In the genomic region with DNA sequence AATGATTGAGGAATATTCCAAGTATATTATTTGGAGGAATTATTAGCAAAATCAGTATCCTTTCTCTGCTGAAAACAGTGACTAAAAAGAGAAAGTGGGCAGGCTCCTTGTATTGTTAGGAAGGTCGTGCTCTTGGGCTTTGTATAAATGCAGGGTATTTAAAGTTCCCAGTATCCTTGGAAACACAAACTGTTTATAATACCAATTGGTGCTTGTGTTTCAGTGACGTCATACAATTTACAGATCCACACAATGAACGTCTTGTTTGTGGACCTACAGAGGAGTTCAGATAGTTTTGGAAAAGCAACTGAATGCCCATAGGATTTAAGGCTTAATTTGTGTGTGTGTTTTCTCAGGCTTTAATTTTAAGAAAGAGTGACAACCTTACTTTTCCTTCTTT, we compare ENCODE assay signal across 13 cellular contexts.
DNase-seq lines count a peak whose midpoint lies in the region; ATAC-seq and TF ChIP-seq lines count a peak whose summit lies in the region.
"Had no signal": no experiment of that assay in that cellular context is flagged by ENCODE, and none has a peak within 500 bp of the region (broad histone marks: within the 10 kb centered on the region; RNA-seq: fewer than 3 reads in every experiment).

No MANE protein-coding gene starts in this region.

- H3K27me3 Mint-ChIP-seq in progenitor cell of endocrine pancreas = no peaks in the 10 kb centered on the region

- ATAC-seq in GM21528 (IDR thresholded peaks at IDR 0.05; ENCODE audit: low FRiP score, unreplicated experiment) = no peak
- no peak for ATAC-seq in HG03354 (IDR thresholded peaks at IDR 0.05; ENCODE audit: poor library complexity, severe bottlenecking, unreplicated experiment)
- ATAC-seq: mucosa of descending colon had no signal

- POLR2A ChIA-PET in HEK293 (lab: Yijun Ruan, JAX) = no interaction called here

- peaks cover 20% of the 10 kb centered on the region for H3K4me1 Mint-ChIP-seq in progenitor cell of endocrine pancreas (ENCODE audit: low read depth)

- H3K9me3 Mint-ChIP-seq in progenitor cell of endocrine pancreas (ENCODE audit: low read depth) = peaks cover 3% of the 10 kb centered on the region

- H3K27ac Mint-ChIP-seq in progenitor cell of endocrine pancreas = peak overlapping the region; percentile 81

- H3K27me3 ChIP-seq in SJSA1 (replicated peaks) = no peaks in the 10 kb centered on the region
- H3K27me3 ChIP-seq in adrenal gland = no peaks in the 10 kb centered on the region

- H3K4me3 ChIP-seq in HEK293 (ENCODE audit: low read depth, low read length) (no peak overlapping the region), SJSA1 (no peak overlapping the region), fibroblast of mammary gland (ENCODE audit: control insufficient read depth, low read depth, low read length) (no peak overlapping the region), adrenal gland (no peak overlapping the region)
- H3K4me3 ChIP-seq: mucosa of descending colon, thoracic aorta had no signal

- H3K36me3 ChIP-seq in HEK293 (ENCODE audit: control insufficient read depth in 2 of 2, insufficient read depth in 1 of 2, low read length in 2 of 2) = no peaks in the 10 kb centered on the region
- no peaks in the 10 kb centered on the region for H3K36me3 ChIP-seq in SJSA1
- no peaks in the 10 kb centered on the region for H3K36me3 ChIP-seq in adrenal gland (replicated peaks in 1 of 2)
- H3K36me3 ChIP-seq: thoracic aorta, WERI-Rb-1 had no signal

- no peak for TF ChIP-seq POLR2A in adrenal gland (IDR thresholded peaks at IDR 0.05)

- CTCF ChIA-PET in HEK293 (lab: Yijun Ruan, JAX) = no interaction called here

- H3K9me3 ChIP-seq in HEK293 (ENCODE audit: control insufficient read depth, insufficient read depth, low read depth, low read length) = no peaks in the 10 kb centered on the region
- H3K9me3 ChIP-seq in SJSA1 (replicated peaks) = no peaks in the 10 kb centered on the region
- no peaks in the 10 kb centered on the region for H3K9me3 ChIP-seq in adrenal gland (replicated peaks in 1 of 3)
- H3K9me3 ChIP-seq: mucosa of descending colon, thoracic aorta had no signal

- H3K27ac ChIP-seq in HEK293 (ENCODE audit: extremely low read depth, low read depth, low read length) = no peak overlapping the region
- H3K27ac ChIP-seq in SJSA1 = peak overlapping the region; percentile 78
- H3K27ac ChIP-seq in adrenal gland = no peak overlapping the region
- H3K27ac ChIP-seq: thoracic aorta, WERI-Rb-1 had no signal

- H3K36me3 Mint-ChIP-seq in progenitor cell of endocrine pancreas (ENCODE audit: insufficient read depth) = peaks cover 1% of the 10 kb centered on the region

- H3K4me1 ChIP-seq in HEK293 (ENCODE audit: control insufficient read depth, insufficient read depth, low read length) (peaks cover 11% of the 10 kb centered on the region), SJSA1 (replicated peaks) (peaks cover 39% of the 10 kb centered on the region), adrenal gland (replicated peaks in 1 of 2) (peaks cover 0 to 7% of the 10 kb centered on the region in 2 donors)

- H3K4me3 Mint-ChIP-seq in progenitor cell of endocrine pancreas (ENCODE audit: low read depth) = no peak overlapping the region

- 44 to 57% (median 48%) methylated on average over 3 of the region's 3 CpGs for WGBS in adrenal gland, 4 donors

- intact Hi-C loops in adrenal gland (cut with DNase I) = no loop called here

- TF ChIP-seq CTCF in HEK293 (tag by site-specific recombination; IDR thresholded peaks at IDR 0.05) (no peak), fibroblast of mammary gland (conservative IDR thresholded peaks at IDR 0.05; ENCODE audit: control insufficient read depth, insufficient read depth, low read depth, low read length) (no peak), progenitor cell of endocrine pancreas (IDR thresholded peaks at IDR 0.05; ENCODE audit: unreplicated experiment) (no peak), adrenal gland (IDR thresholded peaks at IDR 0.05) (no peak)

- DNase-seq in SJSA1 (ENCODE audit: low read depth in 1 of 2, low spot score in 2 of 2) = peak in 1 of 2 experiments; percentile 67
- peak; percentile 63 for DNase-seq in fibroblast of mammary gland (ENCODE audit: low read depth)
- no peak for DNase-seq in progenitor cell of endocrine pancreas (ENCODE audit: low spot score, unreplicated experiment)
- no peak for DNase-seq in SHP77 treated with DMSO at 0.1 percent for 48 hours (lab: John Stamatoyannopoulos, UW)
- no peak for DNase-seq in adrenal gland
- DNase-seq: MM.1S; mucosa of descending colon; stimulated activated CD4-positive, alpha-beta T cell treated with anti-CD3 and anti-CD28 coated beads, Interleukin-1b, Interleukin-23, amount 100 ng/mL, for 48 hours; WERI-Rb-1 had no signal

TF ChIP-seq in HEK293, 187 proteins besides CTCF, POLR2A, EP300 and RAD21:
- TF ChIP-seq SP7 (tag by site-specific recombination; IDR thresholded peaks at IDR 0.05) = 0 out of 2 replicates have a peak, but pooled peaks have one; percentile 27
- peak; percentile 76 for TF ChIP-seq ZNF629 (tag by site-specific recombination; IDR thresholded peaks at IDR 0.05)
- no peak for TF ChIP-seq ZNF449 (tag by site-specific recombination; IDR thresholded peaks at IDR 0.05)
- TF ChIP-seq, protein P1, sequence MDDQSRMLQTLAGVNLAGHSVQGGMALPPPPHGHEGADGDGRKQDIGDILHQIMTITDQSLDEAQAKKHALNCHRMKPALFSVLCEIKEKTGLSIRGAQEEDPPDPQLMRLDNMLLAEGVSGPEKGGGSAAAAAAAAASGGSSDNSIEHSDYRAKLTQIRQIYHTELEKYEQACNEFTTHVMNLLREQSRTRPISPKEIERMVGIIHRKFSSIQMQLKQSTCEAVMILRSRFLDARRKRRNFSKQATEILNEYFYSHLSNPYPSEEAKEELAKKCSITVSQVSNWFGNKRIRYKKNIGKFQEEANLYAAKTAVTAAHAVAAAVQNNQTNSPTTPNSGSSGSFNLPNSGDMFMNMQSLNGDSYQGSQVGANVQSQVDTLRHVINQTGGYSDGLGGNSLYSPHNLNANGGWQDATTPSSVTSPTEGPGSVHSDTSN (CRISPR knock-in tag; IDR thresholded peaks at IDR 0.05) = no peak
- peak; percentile 78 for TF ChIP-seq ZBTB21 (tag by site-specific recombination; IDR thresholded peaks at IDR 0.05)
- TF ChIP-seq, protein P2, sequence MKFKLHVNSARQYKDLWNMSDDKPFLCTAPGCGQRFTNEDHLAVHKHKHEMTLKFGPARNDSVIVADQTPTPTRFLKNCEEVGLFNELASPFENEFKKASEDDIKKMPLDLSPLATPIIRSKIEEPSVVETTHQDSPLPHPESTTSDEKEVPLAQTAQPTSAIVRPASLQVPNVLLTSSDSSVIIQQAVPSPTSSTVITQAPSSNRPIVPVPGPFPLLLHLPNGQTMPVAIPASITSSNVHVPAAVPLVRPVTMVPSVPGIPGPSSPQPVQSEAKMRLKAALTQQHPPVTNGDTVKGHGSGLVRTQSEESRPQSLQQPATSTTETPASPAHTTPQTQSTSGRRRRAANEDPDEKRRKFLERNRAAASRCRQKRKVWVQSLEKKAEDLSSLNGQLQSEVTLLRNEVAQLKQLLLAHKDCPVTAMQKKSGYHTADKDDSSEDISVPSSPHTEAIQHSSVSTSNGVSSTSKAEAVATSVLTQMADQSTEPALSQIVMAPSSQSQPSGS (tag by site-specific recombination; IDR thresholded peaks at IDR 0.05; ENCODE audit: low read depth) = peak; percentile 97
